ENCODE assay signal across 4 cellular contexts in the genomic region with DNA sequence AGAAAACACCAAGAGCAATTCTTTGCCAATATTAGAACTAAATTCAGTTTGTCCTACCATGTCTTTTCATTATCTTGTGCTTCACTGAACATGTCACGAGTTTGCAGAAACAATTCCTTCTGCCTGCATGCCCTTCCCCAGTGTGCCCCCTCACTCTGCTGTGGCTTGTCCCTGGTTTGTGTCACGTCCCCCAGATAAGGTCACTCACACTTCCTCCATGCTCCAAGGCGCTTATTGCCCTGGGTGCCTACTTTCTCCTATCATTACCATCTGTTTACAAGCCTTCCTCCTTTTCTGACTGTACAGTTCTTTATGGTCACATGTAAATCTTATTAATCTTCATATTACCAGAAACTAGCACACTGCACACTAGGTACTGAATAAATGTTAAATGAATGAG.
TF ChIP-seq lines count a peak whose summit lies in the region.

No MANE protein-coding gene starts in this region.

TF ChIP-seq in SK-N-SH, 30 proteins besides CTCF, POLR2A, EP300 and RAD21 (continues in another document):
- TF ChIP-seq, protein P1, sequence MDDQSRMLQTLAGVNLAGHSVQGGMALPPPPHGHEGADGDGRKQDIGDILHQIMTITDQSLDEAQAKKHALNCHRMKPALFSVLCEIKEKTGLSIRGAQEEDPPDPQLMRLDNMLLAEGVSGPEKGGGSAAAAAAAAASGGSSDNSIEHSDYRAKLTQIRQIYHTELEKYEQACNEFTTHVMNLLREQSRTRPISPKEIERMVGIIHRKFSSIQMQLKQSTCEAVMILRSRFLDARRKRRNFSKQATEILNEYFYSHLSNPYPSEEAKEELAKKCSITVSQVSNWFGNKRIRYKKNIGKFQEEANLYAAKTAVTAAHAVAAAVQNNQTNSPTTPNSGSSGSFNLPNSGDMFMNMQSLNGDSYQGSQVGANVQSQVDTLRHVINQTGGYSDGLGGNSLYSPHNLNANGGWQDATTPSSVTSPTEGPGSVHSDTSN (IDR thresholded peaks at IDR 0.05): no peak
- TF ChIP-seq, protein P2, sequence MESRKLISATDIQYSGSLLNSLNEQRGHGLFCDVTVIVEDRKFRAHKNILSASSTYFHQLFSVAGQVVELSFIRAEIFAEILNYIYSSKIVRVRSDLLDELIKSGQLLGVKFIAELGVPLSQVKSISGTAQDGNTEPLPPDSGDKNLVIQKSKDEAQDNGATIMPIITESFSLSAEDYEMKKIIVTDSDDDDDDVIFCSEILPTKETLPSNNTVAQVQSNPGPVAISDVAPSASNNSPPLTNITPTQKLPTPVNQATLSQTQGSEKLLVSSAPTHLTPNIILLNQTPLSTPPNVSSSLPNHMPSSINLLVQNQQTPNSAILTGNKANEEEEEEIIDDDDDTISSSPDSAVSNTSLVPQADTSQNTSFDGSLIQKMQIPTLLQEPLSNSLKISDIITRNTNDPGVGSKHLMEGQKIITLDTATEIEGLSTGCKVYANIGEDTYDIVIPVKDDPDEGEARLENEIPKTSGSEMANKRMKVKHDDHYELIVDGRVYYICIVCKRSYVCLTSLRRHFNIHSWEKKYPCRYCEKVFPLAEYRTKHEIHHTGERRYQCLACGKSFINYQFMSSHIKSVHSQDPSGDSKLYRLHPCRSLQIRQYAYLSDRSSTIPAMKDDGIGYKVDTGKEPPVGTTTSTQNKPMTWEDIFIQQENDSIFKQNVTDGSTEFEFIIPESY (IDR thresholded peaks at IDR 0.05; ENCODE audit: borderline replicate concordance, low read depth): no peak

TF ChIP-seq in SK-N-SH treated with all-trans-retinoic acid at 6 μM for 48 hours, 23 proteins besides CTCF, POLR2A, EP300 and RAD21:
- TF ChIP-seq ZNF70 (CRISPR knock-in tag; IDR thresholded peaks at IDR 0.05) (no peak), CSDC2 (CRISPR knock-in tag; IDR thresholded peaks at IDR 0.05) (no peak), ZC3H10 (CRISPR knock-in tag; IDR thresholded peaks at IDR 0.05) (no peak), ZFP3 (CRISPR knock-in tag; IDR thresholded peaks at IDR 0.05) (no peak), ZFP30 (CRISPR knock-in tag; IDR thresholded peaks at IDR 0.05) (no peak), CSRNP3 (CRISPR knock-in tag; IDR thresholded peaks at IDR 0.05) (no peak), BACH2 (CRISPR knock-in tag; IDR thresholded peaks at IDR 0.05; ENCODE audit: borderline replicate concordance) (no peak), RARB (CRISPR knock-in tag; IDR thresholded peaks at IDR 0.05) (no peak), GLIS3 (CRISPR knock-in tag; IDR thresholded peaks at IDR 0.05) (no peak), TOX (CRISPR knock-in tag; IDR thresholded peaks at IDR 0.05; ENCODE audit: borderline replicate concordance) (no peak), POU6F1 (CRISPR knock-in tag; IDR thresholded peaks at IDR 0.05; ENCODE audit: borderline replicate concordance, low read depth) (no peak), TCF4 (CRISPR knock-in tag; IDR thresholded peaks at IDR 0.05; ENCODE audit: borderline replicate concordance) (no peak), ISL1 (CRISPR knock-in tag; IDR thresholded peaks at IDR 0.05) (no peak), SNAI2 (CRISPR knock-in tag; IDR thresholded peaks at IDR 0.05) (no peak)
- TF ChIP-seq, protein P3, sequence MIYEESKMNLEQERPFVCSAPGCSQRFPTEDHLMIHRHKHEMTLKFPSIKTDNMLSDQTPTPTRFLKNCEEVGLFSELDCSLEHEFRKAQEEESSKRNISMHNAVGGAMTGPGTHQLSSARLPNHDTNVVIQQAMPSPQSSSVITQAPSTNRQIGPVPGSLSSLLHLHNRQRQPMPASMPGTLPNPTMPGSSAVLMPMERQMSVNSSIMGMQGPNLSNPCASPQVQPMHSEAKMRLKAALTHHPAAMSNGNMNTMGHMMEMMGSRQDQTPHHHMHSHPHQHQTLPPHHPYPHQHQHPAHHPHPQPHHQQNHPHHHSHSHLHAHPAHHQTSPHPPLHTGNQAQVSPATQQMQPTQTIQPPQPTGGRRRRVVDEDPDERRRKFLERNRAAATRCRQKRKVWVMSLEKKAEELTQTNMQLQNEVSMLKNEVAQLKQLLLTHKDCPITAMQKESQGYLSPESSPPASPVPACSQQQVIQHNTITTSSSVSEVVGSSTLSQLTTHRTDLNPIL (CRISPR knock-in tag; IDR thresholded peaks at IDR 0.05; ENCODE audit: low read depth): no peak
TF ChIP-seq in SK-N-SH treated with all-trans-retinoic acid at 6 μM for 48 hours: peak in this region for 0.

TF ChIP-seq in H1, 55 proteins besides CTCF, POLR2A, EP300 and RAD21:
- TF ChIP-seq CHD1 (IDR thresholded peaks at IDR 0.05; ENCODE audit: low read depth, low read length) (no peak), POU5F1 (IDR thresholded peaks at IDR 0.05; ENCODE audit: low read depth, low read length) (no peak), ZNF274 (IDR thresholded peaks at IDR 0.05; ENCODE audit: borderline replicate concordance, extremely low read depth, low read length) (no peak), RXRA (IDR thresholded peaks at IDR 0.05; ENCODE audit: insufficient read depth, low read depth, low read length) (no peak), HDAC2 (IDR thresholded peaks at IDR 0.05; ENCODE audit: borderline replicate concordance in 1 of 2, low read depth in 2 of 2, low read length in 2 of 2) (no peak), RBBP5 (IDR thresholded peaks at IDR 0.05; ENCODE audit: borderline replicate concordance, low read depth, low read length) (no peak), SIN3A (conservative IDR thresholded peaks at IDR 0.05 in 1 of 2, IDR thresholded peaks at IDR 0.05 in 1 of 2; ENCODE audit: low read depth in 1 of 2, low read length in 2 of 2) (no peak), NRF1 (IDR thresholded peaks at IDR 0.05; ENCODE audit: low read depth, low read length) (no peak)

TF ChIP-seq in WTC11, 78 proteins besides CTCF, POLR2A, EP300 and RAD21:
- no peak for TF ChIP-seq ZNF232 (CRISPR knock-in tag; IDR thresholded peaks at IDR 0.05)
- TF ChIP-seq, protein P4, sequence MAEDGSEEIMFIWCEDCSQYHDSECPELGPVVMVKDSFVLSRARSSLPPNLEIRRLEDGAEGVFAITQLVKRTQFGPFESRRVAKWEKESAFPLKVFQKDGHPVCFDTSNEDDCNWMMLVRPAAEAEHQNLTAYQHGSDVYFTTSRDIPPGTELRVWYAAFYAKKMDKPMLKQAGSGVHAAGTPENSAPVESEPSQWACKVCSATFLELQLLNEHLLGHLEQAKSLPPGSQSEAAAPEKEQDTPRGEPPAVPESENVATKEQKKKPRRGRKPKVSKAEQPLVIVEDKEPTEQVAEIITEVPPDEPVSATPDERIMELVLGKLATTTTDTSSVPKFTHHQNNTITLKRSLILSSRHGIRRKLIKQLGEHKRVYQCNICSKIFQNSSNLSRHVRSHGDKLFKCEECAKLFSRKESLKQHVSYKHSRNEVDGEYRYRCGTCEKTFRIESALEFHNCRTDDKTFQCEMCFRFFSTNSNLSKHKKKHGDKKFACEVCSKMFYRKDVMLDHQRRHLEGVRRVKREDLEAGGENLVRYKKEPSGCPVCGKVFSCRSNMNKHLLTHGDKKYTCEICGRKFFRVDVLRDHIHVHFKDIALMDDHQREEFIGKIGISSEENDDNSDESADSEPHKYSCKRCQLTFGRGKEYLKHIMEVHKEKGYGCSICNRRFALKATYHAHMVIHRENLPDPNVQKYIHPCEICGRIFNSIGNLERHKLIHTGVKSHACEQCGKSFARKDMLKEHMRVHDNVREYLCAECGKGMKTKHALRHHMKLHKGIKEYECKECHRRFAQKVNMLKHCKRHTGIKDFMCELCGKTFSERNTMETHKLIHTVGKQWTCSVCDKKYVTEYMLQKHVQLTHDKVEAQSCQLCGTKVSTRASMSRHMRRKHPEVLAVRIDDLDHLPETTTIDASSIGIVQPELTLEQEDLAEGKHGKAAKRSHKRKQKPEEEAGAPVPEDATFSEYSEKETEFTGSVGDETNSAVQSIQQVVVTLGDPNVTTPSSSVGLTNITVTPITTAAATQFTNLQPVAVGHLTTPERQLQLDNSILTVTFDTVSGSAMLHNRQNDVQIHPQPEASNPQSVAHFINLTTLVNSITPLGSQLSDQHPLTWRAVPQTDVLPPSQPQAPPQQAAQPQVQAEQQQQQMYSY (CRISPR knock-in tag; IDR thresholded peaks at IDR 0.05): no peak
- TF ChIP-seq, protein P5, sequence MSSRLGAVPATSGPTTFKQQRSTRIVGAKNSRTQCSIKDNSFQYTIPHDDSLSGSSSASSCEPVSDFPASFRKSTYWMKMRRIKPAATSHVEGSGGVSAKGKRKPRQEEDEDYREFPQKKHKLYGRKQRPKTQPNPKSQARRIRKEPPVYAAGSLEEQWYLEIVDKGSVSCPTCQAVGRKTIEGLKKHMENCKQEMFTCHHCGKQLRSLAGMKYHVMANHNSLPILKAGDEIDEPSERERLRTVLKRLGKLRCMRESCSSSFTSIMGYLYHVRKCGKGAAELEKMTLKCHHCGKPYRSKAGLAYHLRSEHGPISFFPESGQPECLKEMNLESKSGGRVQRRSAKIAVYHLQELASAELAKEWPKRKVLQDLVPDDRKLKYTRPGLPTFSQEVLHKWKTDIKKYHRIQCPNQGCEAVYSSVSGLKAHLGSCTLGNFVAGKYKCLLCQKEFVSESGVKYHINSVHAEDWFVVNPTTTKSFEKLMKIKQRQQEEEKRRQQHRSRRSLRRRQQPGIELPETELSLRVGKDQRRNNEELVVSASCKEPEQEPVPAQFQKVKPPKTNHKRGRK (CRISPR knock-in tag; IDR thresholded peaks at IDR 0.05; ENCODE audit: borderline replicate concordance): no peak
- no peak for TF ChIP-seq ATF2 (CRISPR knock-in tag; IDR thresholded peaks at IDR 0.05; ENCODE audit: borderline replicate concordance, low read depth)
- TF ChIP-seq, protein P6, sequence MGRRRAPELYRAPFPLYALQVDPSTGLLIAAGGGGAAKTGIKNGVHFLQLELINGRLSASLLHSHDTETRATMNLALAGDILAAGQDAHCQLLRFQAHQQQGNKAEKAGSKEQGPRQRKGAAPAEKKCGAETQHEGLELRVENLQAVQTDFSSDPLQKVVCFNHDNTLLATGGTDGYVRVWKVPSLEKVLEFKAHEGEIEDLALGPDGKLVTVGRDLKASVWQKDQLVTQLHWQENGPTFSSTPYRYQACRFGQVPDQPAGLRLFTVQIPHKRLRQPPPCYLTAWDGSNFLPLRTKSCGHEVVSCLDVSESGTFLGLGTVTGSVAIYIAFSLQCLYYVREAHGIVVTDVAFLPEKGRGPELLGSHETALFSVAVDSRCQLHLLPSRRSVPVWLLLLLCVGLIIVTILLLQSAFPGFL (CRISPR knock-in tag; IDR thresholded peaks at IDR 0.05; ENCODE audit: borderline replicate concordance): no peak
- no peak for TF ChIP-seq NR2C2 (CRISPR knock-in tag; IDR thresholded peaks at IDR 0.05)
- TF ChIP-seq E2F5 (CRISPR knock-in tag; IDR thresholded peaks at IDR 0.05): no peak
- no peak for TF ChIP-seq FOXP1 (CRISPR knock-in tag; IDR thresholded peaks at IDR 0.05; ENCODE audit: borderline replicate concordance)
- TF ChIP-seq CREB1 (CRISPR knock-in tag; IDR thresholded peaks at IDR 0.05): no peak
- no peak for TF ChIP-seq SP1 (CRISPR knock-in tag; conservative IDR thresholded peaks at IDR 0.05)
- TF ChIP-seq ZNF263 (CRISPR knock-in tag; IDR thresholded peaks at IDR 0.05; ENCODE audit: low read depth): no peak
- TF ChIP-seq ELF4 (CRISPR knock-in tag; IDR thresholded peaks at IDR 0.05; ENCODE audit: low read depth): no peak
- no peak for TF ChIP-seq NFATC4 (CRISPR knock-in tag; IDR thresholded peaks at IDR 0.05)
- TF ChIP-seq PRRX2 (CRISPR knock-in tag; IDR thresholded peaks at IDR 0.05): no peak
